Comparison of ENCODE assay signal across 21 cellular contexts in the genomic region with DNA sequence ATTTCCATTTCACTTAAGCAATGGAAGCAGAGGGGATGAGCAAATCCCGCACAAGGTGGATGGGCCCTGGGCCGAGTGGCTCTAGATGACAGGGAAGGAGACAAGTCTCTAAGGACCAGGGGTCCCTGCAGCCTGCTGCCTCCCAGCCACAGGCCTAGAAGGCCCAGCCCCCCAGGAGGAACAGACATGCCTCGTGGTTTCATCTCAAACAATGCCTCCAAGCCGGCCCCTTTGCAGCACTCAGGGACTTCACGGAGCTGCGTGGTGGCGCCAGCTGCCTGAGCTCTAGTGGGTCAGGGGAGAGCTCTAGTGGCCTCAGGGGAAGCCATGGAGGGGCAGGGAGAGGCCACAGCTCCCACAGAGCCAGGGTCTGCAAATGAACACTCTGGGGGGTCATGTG.
"Had no signal": no experiment of that assay in that cellular context is flagged by ENCODE, and none has a peak within 500 bp of the region (broad histone marks: within the 10 kb centered on the region; RNA-seq: fewer than 3 reads in every experiment).

No MANE protein-coding gene starts in this region.

- FAIRE-seq: endometrium, kidney had no signal

- H3K4me3 Mint-ChIP-seq: activated T-helper 17 cell treated with anti-CD3 and anti-CD28 coated beads, Interleukin-2, amount 50 U/mL, for 72 hours; naive thymus-derived CD4-positive, alpha-beta T cell; T-helper 2 cell treated with Interferon-gamma antibody and Interleukin-4, amounts not matched to agents 5 μg/mL and 100 μg/mL, for 36 hours had no signal

- H3K9me3 Mint-ChIP-seq: activated naive CD4-positive, alpha-beta T cell treated with anti-CD3 and anti-CD28 coated beads, Interleukin-2, amount 50 U/mL, for 72 hours; activated T-helper 17 cell treated with anti-CD3 and anti-CD28 coated beads, Interleukin-2, amount 50 U/mL, for 72 hours; naive thymus-derived CD4-positive, alpha-beta T cell; T-helper 2 cell treated with Interferon-gamma antibody and Interleukin-4, amounts not matched to agents 5 μg/mL and 100 μg/mL, for 36 hours had no signal

- H3K4me3 ChIP-seq: adrenal gland, ascending aorta, coronary artery, heart right ventricle, left lung, lung, thyroid gland, upper lobe of right lung had no signal

- H3K27ac Mint-ChIP-seq: activated T-helper 17 cell treated with anti-CD3 and anti-CD28 coated beads, Interleukin-2, amount 50 U/mL, for 72 hours; naive thymus-derived CD4-positive, alpha-beta T cell; progenitor cell of endocrine pancreas; T-helper 2 cell treated with Interferon-gamma antibody and Interleukin-4, amounts not matched to agents 5 μg/mL and 100 μg/mL, for 36 hours had no signal

- H3K27me3 Mint-ChIP-seq: activated T-helper 17 cell treated with anti-CD3 and anti-CD28 coated beads, Interleukin-2, amount 50 U/mL, for 72 hours; progenitor cell of endocrine pancreas had no signal

- DNase-seq: activated CD4-positive, CD25-positive, alpha-beta regulatory T cell treated with anti-CD3 and anti-CD28 coated beads, Interleukin-2, amount 50 U/mL, for 72 hours; activated T-cell treated with anti-CD3 and anti-CD28 coated beads, Interleukin-2, amount 50 U/mL, for 1 hour; adrenal gland; heart right ventricle; kidney; left lung; naive thymus-derived CD4-positive, alpha-beta T cell; retina; stimulated activated CD4-positive, alpha-beta T cell treated with anti-CD3 and anti-CD28 coated beads, Interleukin-2, amount 100 ng/mL, for 48 hours; stimulated activated naive CD4-positive, alpha-beta T cell treated with Interleukin-2 at 50 U/mL for 16 hours; thyroid gland; upper lobe of right lung had no signal

- H3K36me3 ChIP-seq: adrenal gland, left lung, thyroid gland, upper lobe of right lung had no signal

- H3K27ac ChIP-seq: adrenal gland, ascending aorta, coronary artery, heart right ventricle, left lung, thyroid gland, upper lobe of right lung, VCaP had no signal

- H3K4me1 ChIP-seq: adrenal gland, thyroid gland, upper lobe of right lung had no signal

- ATAC-seq: activated naive CD4-positive, alpha-beta T cell treated with anti-CD3 and anti-CD28 coated beads, Interleukin-2, amount 50 U/mL, for 72 hours; activated T-helper 17 cell treated with anti-CD3 and anti-CD28 coated beads, Interleukin-2, amount 50 U/mL, for 72 hours; left lung; naive thymus-derived CD4-positive, alpha-beta T cell; upper lobe of right lung had no signal

- H3K36me3 Mint-ChIP-seq: activated naive CD4-positive, alpha-beta T cell treated with anti-CD3 and anti-CD28 coated beads, Interleukin-2, amount 50 U/mL, for 72 hours had no signal

- H3K27me3 ChIP-seq: adrenal gland, ascending aorta, heart right ventricle, left lung, thyroid gland, upper lobe of right lung had no signal

- H3K9me3 ChIP-seq: adrenal gland, ascending aorta, heart right ventricle, left lung, thyroid gland, upper lobe of right lung had no signal
